ENCODE assay signal across 8 cellular contexts in the genomic region with DNA sequence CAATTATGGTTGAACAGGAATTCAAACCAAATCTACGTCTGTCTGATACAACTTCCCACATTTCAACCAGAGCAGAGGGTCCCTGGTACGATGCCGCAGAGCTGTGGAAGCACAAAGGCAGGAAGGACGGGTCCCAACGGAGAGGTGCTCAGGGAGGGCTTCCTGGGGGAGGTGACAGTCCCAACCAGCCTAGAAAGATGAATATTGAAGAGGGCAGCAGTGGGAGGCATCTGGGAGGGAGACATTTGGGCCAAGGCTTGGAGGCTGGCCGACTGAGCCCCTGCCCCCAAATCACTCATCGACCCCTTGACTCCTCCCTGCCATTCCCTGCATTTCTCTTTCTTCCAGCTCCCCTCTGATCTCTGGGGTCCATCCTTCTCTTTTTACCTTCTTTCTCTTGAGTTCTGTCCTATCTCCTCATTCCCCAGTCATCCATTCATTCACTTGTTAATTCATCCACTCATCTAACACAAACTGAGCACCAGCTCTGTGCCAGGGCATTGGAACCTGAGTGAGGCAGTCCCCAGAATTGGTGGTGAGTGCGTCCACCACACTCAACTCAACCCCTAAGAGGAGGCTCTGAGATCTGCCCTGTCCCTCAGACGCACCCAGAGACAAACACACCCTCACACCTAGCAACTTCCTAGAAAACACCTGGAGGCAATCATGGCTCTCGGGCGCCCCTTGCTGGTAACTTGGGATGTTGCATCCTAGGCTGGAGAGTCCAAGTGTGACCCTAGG. TPM values are rescaled to one million over a fixed set of nuclear protein-coding genes. Genes with fewer than 3 reads are reported as not detected.
A peak's percentile ranks its signal among the peaks of the same experiment; 100 is the strongest.
DNase-seq lines count a peak whose midpoint lies in the region; ATAC-seq and TF ChIP-seq lines count a peak whose summit lies in the region.

No MANE protein-coding gene starts in this region.

- peak overlapping the region; percentile 16; the same call in 1 of the 3 replicates for H3K4me3 Mint-ChIP-seq in GM23338
- H3K4me3 Mint-ChIP-seq in activated CD4-positive, alpha-beta T cell treated with anti-CD3 and anti-CD28 coated beads, Interleukin-2, amount 10 ng/mL, durations not matched to agents 7 days and 5 days, result no peak overlapping the region

- CTCF ChIA-PET in activated CD4-positive, alpha-beta T cell treated with anti-CD3 and anti-CD28 coated beads, Interleukin-2, amount 10 ng/mL, durations not matched to agents 7 days and 5 days (lab: Charles Lee), result no interaction called here

- H3K4me1 Mint-ChIP-seq in GM23338, result peaks cover 12% of the 10 kb centered on the region
- H3K4me1 Mint-ChIP-seq in activated CD4-positive, alpha-beta T cell treated with anti-CD3 and anti-CD28 coated beads, Interleukin-2, amount 10 ng/mL, durations not matched to agents 7 days and 5 days, result peaks cover 4% of the 10 kb centered on the region

- H3K9me2 ChIP-seq in GM23338 (ENCODE audit: insufficient read depth), result no peaks in the 10 kb centered on the region

- H3K9me3 ChIP-seq in lower lobe of right lung, result no peaks in the 10 kb centered on the region

- no peaks in the 10 kb centered on the region for H3K36me3 Mint-ChIP-seq in GM23338 (ENCODE audit: low read depth)
- H3K36me3 Mint-ChIP-seq in activated CD4-positive, alpha-beta T cell treated with anti-CD3 and anti-CD28 coated beads, Interleukin-2, amount 10 ng/mL, durations not matched to agents 7 days and 5 days (ENCODE audit: low read depth), result no peaks in the 10 kb centered on the region

- POLR2A ChIA-PET in activated CD4-positive, alpha-beta T cell treated with anti-CD3 and anti-CD28 coated beads, Interleukin-2, amount 10 ng/mL, durations not matched to agents 7 days and 5 days (lab: Charles Lee), result no interaction called here

- H3K27ac ChIP-seq in GM23338 (ENCODE audit: low read depth) (no peak overlapping the region), coronary artery (no peak overlapping the region), lower lobe of right lung (no peak overlapping the region)

- no peak overlapping the region for H3K27ac Mint-ChIP-seq in GM23338
- no peak overlapping the region for H3K27ac Mint-ChIP-seq in activated CD4-positive, alpha-beta T cell treated with anti-CD3 and anti-CD28 coated beads, Interleukin-2, amount 10 ng/mL, durations not matched to agents 7 days and 5 days

- peak overlapping the region; percentile 27; the same call in 1 of the 2 replicates for H3K4me2 ChIP-seq in GM23338

- H3K27me3 ChIP-seq in GM23338 (ENCODE audit: insufficient read depth), result no peaks in the 10 kb centered on the region
- no peaks in the 10 kb centered on the region for H3K27me3 ChIP-seq in lower lobe of right lung (ENCODE audit: low read depth)

- no peaks in the 10 kb centered on the region for H3K36me3 ChIP-seq in GM23338 (ENCODE audit: insufficient read depth)
- no peaks in the 10 kb centered on the region for H3K36me3 ChIP-seq in lower lobe of right lung

- H3K27me3 Mint-ChIP-seq in GM23338 (ENCODE audit: insufficient read depth, low read depth, poor library complexity), result peaks cover 8% of the 10 kb centered on the region
- H3K27me3 Mint-ChIP-seq in activated CD4-positive, alpha-beta T cell treated with anti-CD3 and anti-CD28 coated beads, Interleukin-2, amount 10 ng/mL, durations not matched to agents 7 days and 5 days, result no peaks in the 10 kb centered on the region

- H2AFZ ChIP-seq in GM23338, result peak overlapping the region; percentile 78

- no peaks in the 10 kb centered on the region for H3F3A ChIP-seq in GM23338 (replicated peaks; ENCODE audit: low read depth)

- TF ChIP-seq CTCF in GM23338 (conservative IDR thresholded peaks at IDR 0.05; ENCODE audit: low read depth in 2 of 2), result peak; percentile 93 to 99
- peak; percentile 68 for TF ChIP-seq CTCF in coronary artery (IDR thresholded peaks at IDR 0.05)
- peak; percentile 95 for TF ChIP-seq CTCF in lower lobe of right lung (IDR thresholded peaks at IDR 0.05)

- ATAC-seq in GM23338, result peak; percentile 95
- peak; percentile 92 to 94 for ATAC-seq in lower lobe of right lung
- ATAC-seq in HG03378 (IDR thresholded peaks at IDR 0.05; ENCODE audit: unreplicated experiment), result no peak

- intact Hi-C loops in lower lobe of right lung (cut with DNase I), result no loop called here

- H3K79me2 ChIP-seq in GM23338 (replicated peaks; ENCODE audit: insufficient read depth), result no peaks in the 10 kb centered on the region

- DNase-seq in C1 segment of cervical spinal cord (lab: John Stamatoyannopoulos, UW) (peak in 12 of 14 donors; percentile 1 to 67 (median 34)), GM23338 (ENCODE audit: low spot score) (peak; percentile 90), NCI-H345 treated with DMSO at 0.1 percent for 48 hours (lab: John Stamatoyannopoulos, UW; ENCODE audit: unreplicated experiment) (peak; percentile 53), coronary artery (ENCODE audit: low spot score) (no peak), lower lobe of right lung (peak; percentile 84)
- peak; percentile 86 for DNase-seq in activated CD4-positive, alpha-beta T cell treated with anti-CD3 and anti-CD28 coated beads, Interleukin-2, amount 10 ng/mL, durations not matched to agents 7 days and 5 days
- DNase-seq in stimulated activated CD8-positive, alpha-beta memory T cell treated with anti-CD3 and anti-CD28 coated beads, Interleukin-12 subunit alpha, Interleukin-12 subunit beta, amount 100 ng/mL, for 4 hours (ENCODE audit: low read depth), result peak; percentile 56

- H4K20me1 ChIP-seq in GM23338 (replicated peaks; ENCODE audit: insufficient read depth), result no peaks in the 10 kb centered on the region

- no peak overlapping the region for H3K4me3 ChIP-seq in GM23338
- no peak overlapping the region for H3K4me3 ChIP-seq in coronary artery
- no peak overlapping the region for H3K4me3 ChIP-seq in lower lobe of right lung

- H3K4me1 ChIP-seq in GM23338 (ENCODE audit: insufficient read depth), result peaks cover 6% of the 10 kb centered on the region; the same call in 1 of the 2 replicates
- peaks cover 5% of the 10 kb centered on the region for H3K4me1 ChIP-seq in lower lobe of right lung

- H3K9me3 Mint-ChIP-seq in GM23338, result no peaks in the 10 kb centered on the region; the same call in 2 of the 3 replicates
- H3K9me3 Mint-ChIP-seq in activated CD4-positive, alpha-beta T cell treated with anti-CD3 and anti-CD28 coated beads, Interleukin-2, amount 10 ng/mL, durations not matched to agents 7 days and 5 days, result no peaks in the 10 kb centered on the region

RNA-seq across cellular contexts. Expression of a gene that starts 13.2 kb away (rescaled TPM):
- total RNA-seq in GM23338 (2014; rRNA removed; shearing (Covaris generic)), result not detected in 2 replicates
- not detected in 2 replicates for polyA plus RNA-seq in GM23338 (2016; fragmentation: Nextera tagmentation; extraction: Ambion mirVana)
- not detected for total RNA-seq in activated CD4-positive, alpha-beta T cell treated with anti-CD3 and anti-CD28 coated beads, Interleukin-2, amount 10 ng/mL, durations not matched to agents 7 days and 5 days
- total RNA-seq in lower lobe of right lung, result not detected

RNA-seq across cellular contexts. Expression of a gene that starts 26.5 kb away (rescaled TPM):
- total RNA-seq in GM23338 (2014; rRNA removed; shearing (Covaris generic)), result 47.8 and 70.8 TPM in 2 replicates
- polyA plus RNA-seq in GM23338 (2016; fragmentation: Nextera tagmentation; extraction: Ambion mirVana), result 13.3 and 14.9 TPM in 2 replicates
- total RNA-seq in activated CD4-positive, alpha-beta T cell treated with anti-CD3 and anti-CD28 coated beads, Interleukin-2, amount 10 ng/mL, durations not matched to agents 7 days and 5 days, result 1 to 10 TPM; 1.9 to 2.3 TPM
- 216 TPM for total RNA-seq in lower lobe of right lung

RNA-seq across cellular contexts. Expression of a gene that starts 37.8 kb away (rescaled TPM):
- not detected in 2 replicates for total RNA-seq in GM23338 (2014; rRNA removed; shearing (Covaris generic))
- polyA plus RNA-seq in GM23338 (2016; fragmentation: Nextera tagmentation; extraction: Ambion mirVana), result not detected in 2 replicates
- not detected for total RNA-seq in activated CD4-positive, alpha-beta T cell treated with anti-CD3 and anti-CD28 coated beads, Interleukin-2, amount 10 ng/mL, durations not matched to agents 7 days and 5 days
- not detected for total RNA-seq in lower lobe of right lung

Comparison
In these comparisons a context has a peak if more than half of its experiments do, and no peak if none do; other contexts are left out.
1. RNA of a gene that starts 26.5 kb away (total RNA-seq): 216 TPM in lower lobe of right lung (single experiment) and 47.8 to 70.8 TPM in GM23338; 1.9 to 2.3 TPM in activated CD4-positive, alpha-beta T cell treated with anti-CD3 and anti-CD28 coated beads, Interleukin-2, amount 10 ng/mL, durations not matched to agents 7 days and 5 days; every median in the first group is over 10 times any median in the second.
2. Peak in every context shown above with its lines, with median percentiles within 50 percentile points of each other: CTCF ChIP-seq.